2 cellular contexts compared by ENCODE assay signal in the genomic region with DNA sequence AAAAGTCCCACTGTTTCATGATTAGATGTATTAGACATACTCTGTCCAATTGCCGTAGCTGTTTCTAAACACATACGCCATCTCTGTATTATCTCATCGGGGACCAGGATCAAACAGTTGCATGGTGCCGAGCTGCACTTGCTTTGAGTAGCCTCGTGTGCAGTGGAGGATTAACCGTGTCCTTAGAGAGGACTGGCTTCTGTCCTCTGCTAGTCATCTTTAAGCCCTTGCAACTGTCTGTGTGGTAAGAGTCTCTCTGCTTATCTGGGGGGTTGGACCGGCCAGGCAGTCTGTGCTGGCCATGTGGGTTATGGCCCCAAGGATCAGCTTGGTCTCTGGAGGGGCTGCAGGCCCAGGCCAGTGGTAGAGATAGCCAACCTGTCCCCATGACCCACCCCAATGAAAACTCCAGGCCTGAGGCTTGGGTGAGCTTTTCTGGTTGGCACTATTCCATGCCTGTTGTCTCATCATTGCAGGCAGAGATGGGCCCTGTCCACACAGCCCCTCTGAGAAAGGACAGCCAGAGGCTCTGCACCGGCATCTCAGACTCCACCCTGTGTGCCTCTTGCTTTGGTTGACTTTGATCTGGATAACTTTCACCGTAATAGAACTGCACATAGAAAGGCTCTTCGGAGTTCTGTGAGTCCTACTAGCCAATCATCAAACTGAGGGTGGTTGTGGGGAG.
TF ChIP-seq lines count a peak whose summit lies in the region.

No MANE protein-coding gene starts in this region.

TF ChIP-seq in H1, 55 proteins besides CTCF, POLR2A, EP300 and RAD21 (continued from another document):
- no peak for TF ChIP-seq BACH1 (IDR thresholded peaks at IDR 0.05; ENCODE audit: low read length)
TF ChIP-seq in H1: peak in this region for 0.

TF ChIP-seq in GM23338, 12 proteins besides CTCF, POLR2A, EP300 and RAD21 (continued from another document):
- TF ChIP-seq, protein P1, sequence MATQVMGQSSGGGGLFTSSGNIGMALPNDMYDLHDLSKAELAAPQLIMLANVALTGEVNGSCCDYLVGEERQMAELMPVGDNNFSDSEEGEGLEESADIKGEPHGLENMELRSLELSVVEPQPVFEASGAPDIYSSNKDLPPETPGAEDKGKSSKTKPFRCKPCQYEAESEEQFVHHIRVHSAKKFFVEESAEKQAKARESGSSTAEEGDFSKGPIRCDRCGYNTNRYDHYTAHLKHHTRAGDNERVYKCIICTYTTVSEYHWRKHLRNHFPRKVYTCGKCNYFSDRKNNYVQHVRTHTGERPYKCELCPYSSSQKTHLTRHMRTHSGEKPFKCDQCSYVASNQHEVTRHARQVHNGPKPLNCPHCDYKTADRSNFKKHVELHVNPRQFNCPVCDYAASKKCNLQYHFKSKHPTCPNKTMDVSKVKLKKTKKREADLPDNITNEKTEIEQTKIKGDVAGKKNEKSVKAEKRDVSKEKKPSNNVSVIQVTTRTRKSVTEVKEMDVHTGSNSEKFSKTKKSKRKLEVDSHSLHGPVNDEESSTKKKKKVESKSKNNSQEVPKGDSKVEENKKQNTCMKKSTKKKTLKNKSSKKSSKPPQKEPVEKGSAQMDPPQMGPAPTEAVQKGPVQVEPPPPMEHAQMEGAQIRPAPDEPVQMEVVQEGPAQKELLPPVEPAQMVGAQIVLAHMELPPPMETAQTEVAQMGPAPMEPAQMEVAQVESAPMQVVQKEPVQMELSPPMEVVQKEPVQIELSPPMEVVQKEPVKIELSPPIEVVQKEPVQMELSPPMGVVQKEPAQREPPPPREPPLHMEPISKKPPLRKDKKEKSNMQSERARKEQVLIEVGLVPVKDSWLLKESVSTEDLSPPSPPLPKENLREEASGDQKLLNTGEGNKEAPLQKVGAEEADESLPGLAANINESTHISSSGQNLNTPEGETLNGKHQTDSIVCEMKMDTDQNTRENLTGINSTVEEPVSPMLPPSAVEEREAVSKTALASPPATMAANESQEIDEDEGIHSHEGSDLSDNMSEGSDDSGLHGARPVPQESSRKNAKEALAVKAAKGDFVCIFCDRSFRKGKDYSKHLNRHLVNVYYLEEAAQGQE (IDR thresholded peaks at IDR 0.05; ENCODE audit: unreplicated experiment) = no peak
- TF ChIP-seq EZH2 (IDR thresholded peaks at IDR 0.05; ENCODE audit: low read depth, unreplicated experiment) (no peak), ZNF331 (CRISPR knock-in tag; IDR thresholded peaks at IDR 0.05; ENCODE audit: low read depth) (no peak), JUNB (IDR thresholded peaks at IDR 0.05; ENCODE audit: unreplicated experiment) (no peak), ZNF114 (CRISPR knock-in tag; IDR thresholded peaks at IDR 0.05) (no peak), EZH2phosphoT487 (IDR thresholded peaks at IDR 0.05; ENCODE audit: unreplicated experiment) (no peak), ETS1 (IDR thresholded peaks at IDR 0.05) (no peak), POLR2AphosphoS5 (IDR thresholded peaks at IDR 0.05; ENCODE audit: low read depth) (no peak), STAT1 (IDR thresholded peaks at IDR 0.05; ENCODE audit: unreplicated experiment) (no peak), CREB1 (CRISPR knock-in tag; IDR thresholded peaks at IDR 0.05; ENCODE audit: low read depth) (no peak)
